In genomic region chr9:128078504-128079434, GRCh38 we compare ENCODE assay signal across 1 cellular context.
A peak's percentile ranks its signal among the peaks of the same experiment; 100 is the strongest.
TF ChIP-seq lines count a peak whose summit lies in the region.

No MANE protein-coding gene starts in this region.

TF ChIP-seq in K562, 482 proteins besides CTCF, POLR2A, EP300 and RAD21 (continued from another document and continues in another):
- TF ChIP-seq, protein P1, sequence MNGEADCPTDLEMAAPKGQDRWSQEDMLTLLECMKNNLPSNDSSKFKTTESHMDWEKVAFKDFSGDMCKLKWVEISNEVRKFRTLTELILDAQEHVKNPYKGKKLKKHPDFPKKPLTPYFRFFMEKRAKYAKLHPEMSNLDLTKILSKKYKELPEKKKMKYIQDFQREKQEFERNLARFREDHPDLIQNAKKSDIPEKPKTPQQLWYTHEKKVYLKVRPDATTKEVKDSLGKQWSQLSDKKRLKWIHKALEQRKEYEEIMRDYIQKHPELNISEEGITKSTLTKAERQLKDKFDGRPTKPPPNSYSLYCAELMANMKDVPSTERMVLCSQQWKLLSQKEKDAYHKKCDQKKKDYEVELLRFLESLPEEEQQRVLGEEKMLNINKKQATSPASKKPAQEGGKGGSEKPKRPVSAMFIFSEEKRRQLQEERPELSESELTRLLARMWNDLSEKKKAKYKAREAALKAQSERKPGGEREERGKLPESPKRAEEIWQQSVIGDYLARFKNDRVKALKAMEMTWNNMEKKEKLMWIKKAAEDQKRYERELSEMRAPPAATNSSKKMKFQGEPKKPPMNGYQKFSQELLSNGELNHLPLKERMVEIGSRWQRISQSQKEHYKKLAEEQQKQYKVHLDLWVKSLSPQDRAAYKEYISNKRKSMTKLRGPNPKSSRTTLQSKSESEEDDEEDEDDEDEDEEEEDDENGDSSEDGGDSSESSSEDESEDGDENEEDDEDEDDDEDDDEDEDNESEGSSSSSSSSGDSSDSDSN (IDR thresholded peaks at IDR 0.05; ENCODE audit: borderline replicate concordance in 1 of 2, low read depth in 2 of 2, low read length in 2 of 2) = peak in 1 of 2 experiments; percentile 75; a peak in 3 of 4 replicates
- TF ChIP-seq SP1 (CRISPR knock-in tag; IDR thresholded peaks at IDR 0.05) = peak; percentile 44; the same call in 1 of the 2 replicates
- no peak for TF ChIP-seq WHSC1 (IDR thresholded peaks at IDR 0.05; ENCODE audit: low read length)
- TF ChIP-seq RAD51 (IDR thresholded peaks at IDR 0.05; ENCODE audit: borderline replicate concordance, low read depth) = 0 out of 2 replicates have a peak, but pooled peaks have one; percentile 14
- no peak for TF ChIP-seq RUNX1 (IDR thresholded peaks at IDR 0.05; ENCODE audit: low read depth)
- peak; percentile 61 for TF ChIP-seq NFIC (IDR thresholded peaks at IDR 0.05)
- TF ChIP-seq PHB (CRISPR knock-in tag; IDR thresholded peaks at IDR 0.05) = no peak
- 0 out of 2 replicates have a peak, but pooled peaks have one; percentile 15 for TF ChIP-seq HSF4 (CRISPR knock-in tag; IDR thresholded peaks at IDR 0.05; ENCODE audit: borderline replicate concordance)
- TF ChIP-seq BACH1 (tag; IDR thresholded peaks at IDR 0.05) = peak; percentile 68; the same call in 1 of the 2 replicates
- 0 out of 2 replicates have a peak, but pooled peaks have one; percentile 54 for TF ChIP-seq MBD2 (IDR thresholded peaks at IDR 0.05; ENCODE audit: borderline replicate concordance, low read depth)
- TF ChIP-seq ZNF354B (CRISPR knock-in tag; IDR thresholded peaks at IDR 0.05) = no peak
- no peak for TF ChIP-seq CCAR2 (IDR thresholded peaks at IDR 0.05; ENCODE audit: low read depth, low read length)
- peak; percentile 59; the same call in 1 of the 2 replicates for TF ChIP-seq POLR2H (tag; IDR thresholded peaks at IDR 0.05; ENCODE audit: low read depth)
- peak; percentile 45; the same call in 1 of the 2 replicates for TF ChIP-seq TOE1 (IDR thresholded peaks at IDR 0.05; ENCODE audit: borderline replicate concordance)
- TF ChIP-seq TOE1 (CRISPR knock-in tag; IDR thresholded peaks at IDR 0.05; ENCODE audit: borderline replicate concordance, low read depth) = 0 out of 2 replicates have a peak, but pooled peaks have one; percentile 43
- TF ChIP-seq CREM (IDR thresholded peaks at IDR 0.05; ENCODE audit: low read depth) = peak; percentile 26
- TF ChIP-seq E2F8 (IDR thresholded peaks at IDR 0.05; ENCODE audit: low read depth, partially characterized antibody) = no peak
- no peak for TF ChIP-seq KDM1A (IDR thresholded peaks at IDR 0.05)
- no peak; the same call in 1 of the 2 replicates for TF ChIP-seq KLF13 (tag; IDR thresholded peaks at IDR 0.05; ENCODE audit: borderline replicate concordance, low read depth)
- no peak for TF ChIP-seq ZNF445 (CRISPR knock-in tag; IDR thresholded peaks at IDR 0.05; ENCODE audit: low read depth)
- TF ChIP-seq SNRNP70 (optimal IDR thresholded peaks at IDR 0.05; ENCODE audit: low read depth, low read length) = no peak
- peak; percentile 98 for TF ChIP-seq ZEB2 (IDR thresholded peaks at IDR 0.05)
- TF ChIP-seq LEF1 (IDR thresholded peaks at IDR 0.05) = peak; percentile 77
- no peak for TF ChIP-seq MCM5 (IDR thresholded peaks at IDR 0.05; ENCODE audit: low read depth)
- TF ChIP-seq ZNF57 (CRISPR knock-in tag; IDR thresholded peaks at IDR 0.05) = no peak
- no peak for TF ChIP-seq NR2C1 (IDR thresholded peaks at IDR 0.05)
- TF ChIP-seq NR2C1 (tag; IDR thresholded peaks at IDR 0.05) = 0 out of 2 replicates have a peak, but pooled peaks have one; percentile 8
- TF ChIP-seq ZNF24 (IDR thresholded peaks at IDR 0.05) = peak; percentile 73; the same call in 1 of the 2 replicates
- TF ChIP-seq, protein P2, sequence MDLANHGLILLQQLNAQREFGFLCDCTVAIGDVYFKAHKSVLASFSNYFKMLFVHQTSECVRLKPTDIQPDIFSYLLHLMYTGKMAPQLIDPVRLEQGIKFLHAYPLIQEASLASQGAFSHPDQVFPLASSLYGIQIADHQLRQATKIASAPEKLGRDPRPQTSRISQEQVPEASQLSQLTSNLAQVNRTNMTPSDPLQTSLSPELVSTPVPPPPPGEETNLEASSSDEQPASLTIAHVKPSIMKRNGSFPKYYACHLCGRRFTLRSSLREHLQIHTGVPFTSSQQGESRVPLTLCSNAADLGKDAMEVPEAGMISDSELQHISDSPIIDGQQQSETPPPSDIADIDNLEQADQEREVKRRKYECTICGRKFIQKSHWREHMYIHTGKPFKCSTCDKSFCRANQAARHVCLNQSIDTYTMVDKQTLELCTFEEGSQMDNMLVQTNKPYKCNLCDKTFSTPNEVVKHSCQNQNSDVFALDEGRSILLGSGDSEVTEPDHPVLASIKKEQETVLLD (IDR thresholded peaks at IDR 0.05) = peak; percentile 13; the same call in 1 of the 2 replicates
- peak; percentile 83 for TF ChIP-seq PKNOX1 (IDR thresholded peaks at IDR 0.05)
- peak; percentile 97 for TF ChIP-seq ARID1B (IDR thresholded peaks at IDR 0.05)
- peak; percentile 86 for TF ChIP-seq TEAD4 (IDR thresholded peaks at IDR 0.05; ENCODE audit: low read length)
- no peak for TF ChIP-seq TEAD4 (CRISPR knock-in tag; IDR thresholded peaks at IDR 0.05; ENCODE audit: borderline replicate concordance)
- no peak for TF ChIP-seq PTBP1 (IDR thresholded peaks at IDR 0.05; ENCODE audit: low read depth, low read length)
- TF ChIP-seq NFIX (CRISPR knock-in tag; IDR thresholded peaks at IDR 0.05; ENCODE audit: low read depth) = no peak
- no peak for TF ChIP-seq LARP7 (IDR thresholded peaks at IDR 0.05)
- no peak for TF ChIP-seq BCL6 (CRISPR knock-in tag; IDR thresholded peaks at IDR 0.05)
- TF ChIP-seq HNRNPL (IDR thresholded peaks at IDR 0.05; ENCODE audit: low read depth, low read length) = no peak
- TF ChIP-seq NFRKB (IDR thresholded peaks at IDR 0.05; ENCODE audit: low read depth) = peak; percentile 37; the same call in 1 of the 2 replicates
- TF ChIP-seq, protein P3, sequence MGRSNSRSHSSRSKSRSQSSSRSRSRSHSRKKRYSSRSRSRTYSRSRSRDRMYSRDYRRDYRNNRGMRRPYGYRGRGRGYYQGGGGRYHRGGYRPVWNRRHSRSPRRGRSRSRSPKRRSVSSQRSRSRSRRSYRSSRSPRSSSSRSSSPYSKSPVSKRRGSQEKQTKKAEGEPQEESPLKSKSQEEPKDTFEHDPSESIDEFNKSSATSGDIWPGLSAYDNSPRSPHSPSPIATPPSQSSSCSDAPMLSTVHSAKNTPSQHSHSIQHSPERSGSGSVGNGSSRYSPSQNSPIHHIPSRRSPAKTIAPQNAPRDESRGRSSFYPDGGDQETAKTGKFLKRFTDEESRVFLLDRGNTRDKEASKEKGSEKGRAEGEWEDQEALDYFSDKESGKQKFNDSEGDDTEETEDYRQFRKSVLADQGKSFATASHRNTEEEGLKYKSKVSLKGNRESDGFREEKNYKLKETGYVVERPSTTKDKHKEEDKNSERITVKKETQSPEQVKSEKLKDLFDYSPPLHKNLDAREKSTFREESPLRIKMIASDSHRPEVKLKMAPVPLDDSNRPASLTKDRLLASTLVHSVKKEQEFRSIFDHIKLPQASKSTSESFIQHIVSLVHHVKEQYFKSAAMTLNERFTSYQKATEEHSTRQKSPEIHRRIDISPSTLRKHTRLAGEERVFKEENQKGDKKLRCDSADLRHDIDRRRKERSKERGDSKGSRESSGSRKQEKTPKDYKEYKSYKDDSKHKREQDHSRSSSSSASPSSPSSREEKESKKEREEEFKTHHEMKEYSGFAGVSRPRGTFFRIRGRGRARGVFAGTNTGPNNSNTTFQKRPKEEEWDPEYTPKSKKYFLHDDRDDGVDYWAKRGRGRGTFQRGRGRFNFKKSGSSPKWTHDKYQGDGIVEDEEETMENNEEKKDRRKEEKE (IDR thresholded peaks at IDR 0.05; ENCODE audit: borderline replicate concordance in 1 of 2, control insufficient read depth in 1 of 2, low read depth in 2 of 2, low read length in 1 of 2) = no peak
- no peak for TF ChIP-seq ZNF124 (CRISPR knock-in tag; IDR thresholded peaks at IDR 0.05)
- TF ChIP-seq TFAP4 (CRISPR knock-in tag; IDR thresholded peaks at IDR 0.05; ENCODE audit: borderline replicate concordance) = peak; percentile 20; the same call in 1 of the 2 replicates
- TF ChIP-seq TBP (optimal IDR thresholded peaks at IDR 0.05; ENCODE audit: low read depth, low read length) = peak; percentile 53
- TF ChIP-seq, protein P4, sequence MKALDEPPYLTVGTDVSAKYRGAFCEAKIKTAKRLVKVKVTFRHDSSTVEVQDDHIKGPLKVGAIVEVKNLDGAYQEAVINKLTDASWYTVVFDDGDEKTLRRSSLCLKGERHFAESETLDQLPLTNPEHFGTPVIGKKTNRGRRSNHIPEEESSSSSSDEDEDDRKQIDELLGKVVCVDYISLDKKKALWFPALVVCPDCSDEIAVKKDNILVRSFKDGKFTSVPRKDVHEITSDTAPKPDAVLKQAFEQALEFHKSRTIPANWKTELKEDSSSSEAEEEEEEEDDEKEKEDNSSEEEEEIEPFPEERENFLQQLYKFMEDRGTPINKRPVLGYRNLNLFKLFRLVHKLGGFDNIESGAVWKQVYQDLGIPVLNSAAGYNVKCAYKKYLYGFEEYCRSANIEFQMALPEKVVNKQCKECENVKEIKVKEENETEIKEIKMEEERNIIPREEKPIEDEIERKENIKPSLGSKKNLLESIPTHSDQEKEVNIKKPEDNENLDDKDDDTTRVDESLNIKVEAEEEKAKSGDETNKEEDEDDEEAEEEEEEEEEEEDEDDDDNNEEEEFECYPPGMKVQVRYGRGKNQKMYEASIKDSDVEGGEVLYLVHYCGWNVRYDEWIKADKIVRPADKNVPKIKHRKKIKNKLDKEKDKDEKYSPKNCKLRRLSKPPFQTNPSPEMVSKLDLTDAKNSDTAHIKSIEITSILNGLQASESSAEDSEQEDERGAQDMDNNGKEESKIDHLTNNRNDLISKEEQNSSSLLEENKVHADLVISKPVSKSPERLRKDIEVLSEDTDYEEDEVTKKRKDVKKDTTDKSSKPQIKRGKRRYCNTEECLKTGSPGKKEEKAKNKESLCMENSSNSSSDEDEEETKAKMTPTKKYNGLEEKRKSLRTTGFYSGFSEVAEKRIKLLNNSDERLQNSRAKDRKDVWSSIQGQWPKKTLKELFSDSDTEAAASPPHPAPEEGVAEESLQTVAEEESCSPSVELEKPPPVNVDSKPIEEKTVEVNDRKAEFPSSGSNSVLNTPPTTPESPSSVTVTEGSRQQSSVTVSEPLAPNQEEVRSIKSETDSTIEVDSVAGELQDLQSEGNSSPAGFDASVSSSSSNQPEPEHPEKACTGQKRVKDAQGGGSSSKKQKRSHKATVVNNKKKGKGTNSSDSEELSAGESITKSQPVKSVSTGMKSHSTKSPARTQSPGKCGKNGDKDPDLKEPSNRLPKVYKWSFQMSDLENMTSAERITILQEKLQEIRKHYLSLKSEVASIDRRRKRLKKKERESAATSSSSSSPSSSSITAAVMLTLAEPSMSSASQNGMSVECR (CRISPR knock-in tag; IDR thresholded peaks at IDR 0.05) = no peak
- TF ChIP-seq ZNF644 (tag; IDR thresholded peaks at IDR 0.05; ENCODE audit: low read depth) = peak; percentile 23; the same call in 1 of the 2 replicates
- TF ChIP-seq POLR2AphosphoS5 (IDR thresholded peaks at IDR 0.05; ENCODE audit: control insufficient read depth, insufficient read depth, low read depth, low read length) = peak; percentile 59; the same call in 1 of the 2 replicates
